In the genomic region with DNA sequence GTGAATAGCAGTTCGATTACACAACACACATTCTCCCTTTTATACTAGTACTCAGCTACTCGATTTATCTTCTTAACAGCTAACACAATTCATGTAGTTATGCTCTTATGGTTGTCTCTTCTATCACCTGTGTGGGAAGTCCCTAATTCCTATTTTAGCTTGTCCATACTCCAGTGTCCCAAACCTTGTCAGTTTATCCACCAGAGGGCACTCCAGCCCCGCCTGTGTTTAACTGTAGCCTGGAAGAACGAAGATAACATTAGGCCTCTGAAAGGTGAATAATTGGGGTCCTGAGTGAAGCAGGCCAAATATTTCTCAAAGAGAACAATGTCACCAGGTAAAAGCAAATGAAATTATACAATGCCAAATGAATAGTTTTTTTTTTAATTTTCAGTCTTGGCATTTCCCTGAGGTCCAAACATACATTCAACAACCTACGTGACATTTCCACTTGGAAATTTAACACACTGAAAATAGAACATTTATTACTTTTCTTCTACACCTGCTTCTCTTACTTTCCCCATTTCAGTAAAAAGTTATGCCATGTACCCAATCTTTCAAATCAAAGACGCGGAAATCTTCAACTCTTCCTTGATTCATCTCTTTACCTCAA, we compare ENCODE assay signal across 8 cellular contexts.
A peak's percentile ranks its signal among the peaks of the same experiment; 100 is the strongest.
DNase-seq lines count a peak whose midpoint lies in the region; ATAC-seq, FAIRE-seq and TF ChIP-seq lines count a peak whose summit lies in the region.

No MANE protein-coding gene starts in this region.

- no peaks in the 10 kb centered on the region for H3F3A ChIP-seq in DOHH2 (ENCODE audit: control insufficient read depth, insufficient read depth)

- H3K4me3 ChIP-seq in DOHH2 (ENCODE audit: low read length) = no peak overlapping the region
- no peak overlapping the region for H3K4me3 ChIP-seq in NT2/D1 (ENCODE audit: insufficient read length, low read depth)
- no peak overlapping the region for H3K4me3 ChIP-seq in breast epithelium
- H3K4me3 ChIP-seq in upper lobe of left lung = no peak overlapping the region

- no peaks in the 10 kb centered on the region for H4K20me1 ChIP-seq in DOHH2 (ENCODE audit: control insufficient read depth, insufficient read depth, low read depth, low read length)

- H3K36me3 ChIP-seq in DOHH2 (ENCODE audit: control insufficient read depth, low read length) = no peaks in the 10 kb centered on the region
- H3K36me3 ChIP-seq in NT2/D1 (ENCODE audit: insufficient read depth, insufficient read length, low read length) = no peaks in the 10 kb centered on the region
- H3K36me3 ChIP-seq in breast epithelium = no peaks in the 10 kb centered on the region
- no peaks in the 10 kb centered on the region for H3K36me3 ChIP-seq in upper lobe of left lung

- H3K4me1 ChIP-seq in DOHH2 (ENCODE audit: control insufficient read depth, low read length) (no peaks in the 10 kb centered on the region), NT2/D1 (ENCODE audit: insufficient read depth, insufficient read length) (no peaks in the 10 kb centered on the region), breast epithelium (no peaks in the 10 kb centered on the region), upper lobe of left lung (no peaks in the 10 kb centered on the region)

- TF ChIP-seq POLR2A in breast epithelium (IDR thresholded peaks at IDR 0.05) (no peak), upper lobe of left lung (IDR thresholded peaks at IDR 0.05) (no peak)

- no peaks in the 10 kb centered on the region for H3K79me2 ChIP-seq in DOHH2 (ENCODE audit: control insufficient read depth, low read length)

- no peaks in the 10 kb centered on the region for H3K9me2 ChIP-seq in DOHH2 (replicated peaks; ENCODE audit: control insufficient read depth, low read length)

- no peak overlapping the region for H3K9ac ChIP-seq in NT2/D1 (ENCODE audit: insufficient read length, low read depth)

- no peak overlapping the region for H3K27ac ChIP-seq in DOHH2 (ENCODE audit: low read depth, low read length)
- no peak overlapping the region for H3K27ac ChIP-seq in breast epithelium
- H3K27ac ChIP-seq in upper lobe of left lung = no peak overlapping the region

- peak; percentile 81 for ATAC-seq in HG03378 (IDR thresholded peaks at IDR 0.05; ENCODE audit: unreplicated experiment)
- peak in 1 of 2 donors; percentile 64 for ATAC-seq in upper lobe of left lung (ENCODE audit: low FRiP score in 2 of 2)
- ATAC-seq in HG02840 (IDR thresholded peaks at IDR 0.05; ENCODE audit: low FRiP score, unreplicated experiment) = no peak

- 41 to 43% methylated on average over 7 of the region's 7 CpGs for WGBS in upper lobe of left lung, 2 donors

- DNase-seq in GM19239 (ENCODE audit: insufficient read length, low spot score) = peak; percentile 1
- DNase-seq in NT2/D1 (ENCODE audit: low read depth, low spot score) = peak; percentile 38
- DNase-seq in breast epithelium (ENCODE audit: low spot score in 2 of 2) = peak in 1 of 2 donors; percentile 22
- DNase-seq in left kidney (ENCODE audit: low read depth, low spot score) = peak; percentile 80
- DNase-seq in upper lobe of left lung = peak in 1 of 2 donors; percentile 55

- TF ChIP-seq CTCF in DOHH2 (IDR thresholded peaks at IDR 0.05; ENCODE audit: low read depth, low read length, poor library complexity, severe bottlenecking) (peak; percentile 78), breast epithelium (IDR thresholded peaks at IDR 0.05) (peak in 2 of 3 donors; percentile 50 to 54), upper lobe of left lung (IDR thresholded peaks at IDR 0.05) (peak; percentile 13 to 56 (median 44))

- TF ChIP-seq EP300 in upper lobe of left lung (IDR thresholded peaks at IDR 0.05) = no peak

- no peaks in the 10 kb centered on the region for H3K27me3 ChIP-seq in DOHH2 (ENCODE audit: control insufficient read depth, low read length)
- no peaks in the 10 kb centered on the region for H3K27me3 ChIP-seq in NT2/D1 (ENCODE audit: insufficient read depth, insufficient read length)
- H3K27me3 ChIP-seq in breast epithelium = no peaks in the 10 kb centered on the region
- H3K27me3 ChIP-seq in upper lobe of left lung = no peaks in the 10 kb centered on the region

- intact Hi-C loops in breast epithelium (cut with DNase I; ENCODE audit: low total_unique reads) = no loop called here

- no peak overlapping the region for H3K4me2 ChIP-seq in DOHH2 (ENCODE audit: low read length)

- FAIRE-seq in GM19239 (lab: Jason Lieb, UNC) = no peak

- H3K9me3 ChIP-seq in DOHH2 (ENCODE audit: control insufficient read depth, insufficient read depth, low read length) = no peaks in the 10 kb centered on the region
- no peaks in the 10 kb centered on the region; the same call in 1 of the 2 replicates for H3K9me3 ChIP-seq in NT2/D1 (ENCODE audit: insufficient read depth, low read length)
- no peaks in the 10 kb centered on the region for H3K9me3 ChIP-seq in breast epithelium
- no peaks in the 10 kb centered on the region for H3K9me3 ChIP-seq in upper lobe of left lung
